In the genomic region with DNA sequence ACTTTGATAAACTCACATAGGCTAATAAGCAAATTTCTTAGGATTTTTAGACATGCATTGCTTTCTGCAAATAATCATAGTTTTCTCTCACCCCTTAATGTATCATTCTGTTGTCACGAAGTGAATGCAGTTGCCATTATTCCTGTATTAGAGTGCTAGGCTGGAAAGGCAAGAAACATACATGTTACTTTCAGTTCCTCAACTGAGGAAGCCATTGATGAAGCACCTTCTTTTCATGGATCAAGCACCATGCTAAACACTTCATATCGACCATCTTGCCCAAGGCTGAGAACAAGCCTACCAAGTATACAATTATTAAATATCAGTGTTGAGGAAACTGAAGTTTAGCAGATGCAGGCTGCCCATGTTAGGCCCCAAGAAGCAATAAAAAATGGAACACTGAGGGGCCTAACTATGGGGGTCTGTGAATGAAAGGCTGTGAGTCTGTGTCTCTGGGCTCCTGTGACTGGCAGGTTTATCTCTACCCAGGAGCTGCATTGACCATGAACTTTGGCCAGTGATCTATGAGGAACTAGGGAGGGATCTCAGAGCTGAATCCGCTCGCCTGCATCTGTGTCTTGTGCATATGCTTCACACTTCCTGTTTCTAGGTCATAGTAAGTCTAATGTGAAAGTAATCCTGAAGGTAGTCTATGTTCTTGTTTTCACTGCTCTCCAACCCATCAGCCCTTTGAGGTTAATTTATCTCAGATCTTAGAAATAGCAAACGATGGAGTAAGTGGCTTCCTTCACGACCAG, we compare ENCODE assay signal across 1 cellular context.
TF ChIP-seq lines count a peak whose summit lies in the region.

No MANE protein-coding gene starts in this region.

TF ChIP-seq in GM12878, 131 proteins besides CTCF, POLR2A, EP300 and RAD21 (continues in another document):
- TF ChIP-seq ATF7 (IDR thresholded peaks at IDR 0.05; ENCODE audit: low read depth) (no peak), SMC3 (IDR thresholded peaks at IDR 0.05; ENCODE audit: borderline replicate concordance, low read length) (no peak), STAT1 (conservative IDR thresholded peaks at IDR 0.05) (no peak), IRF4 (IDR thresholded peaks at IDR 0.05; ENCODE audit: low read depth, low read length) (peak; percentile 72; the same call in 1 of the 2 replicates), RAD51 (IDR thresholded peaks at IDR 0.05) (no peak), SPI1 (IDR thresholded peaks at IDR 0.05; ENCODE audit: borderline replicate concordance, insufficient read depth, low read depth, low read length) (peak; percentile 83), TCF12 (IDR thresholded peaks at IDR 0.05; ENCODE audit: low read depth, low read length) (no peak), KLF5 (IDR thresholded peaks at IDR 0.05; ENCODE audit: partially characterized antibody) (no peak), RUNX3 (IDR thresholded peaks at IDR 0.05; ENCODE audit: low read length) (peak; percentile 24; the same call in 1 of the 2 replicates), TCF7 (IDR thresholded peaks at IDR 0.05; ENCODE audit: borderline replicate concordance) (no peak), NR2C1 (IDR thresholded peaks at IDR 0.05) (no peak), STAT3 (IDR thresholded peaks at IDR 0.05; ENCODE audit: low read depth, low read length) (no peak), IKZF1 (conservative IDR thresholded peaks at IDR 0.05) (0 out of 2 replicates have a peak, but pooled peaks have one; percentile 20), ZNF622 (IDR thresholded peaks at IDR 0.05) (no peak), YY1 (IDR thresholded peaks at IDR 0.05; ENCODE audit: low read depth, low read length) (peak; percentile 61; the same call in 1 of the 2 replicates), MTA2 (IDR thresholded peaks at IDR 0.05; ENCODE audit: low read depth) (0 out of 2 replicates have a peak, but pooled peaks have one; percentile 8), CEBPB (IDR thresholded peaks at IDR 0.05; ENCODE audit: borderline replicate concordance in 1 of 2, low read depth in 2 of 2, low read length in 2 of 2) (no peak), CBFB (IDR thresholded peaks at IDR 0.05; ENCODE audit: low read depth) (no peak), CBX3 (IDR thresholded peaks at IDR 0.05; ENCODE audit: borderline replicate concordance, low read depth) (no peak), CREB1 (IDR thresholded peaks at IDR 0.05; ENCODE audit: low read depth) (no peak), MYC (IDR thresholded peaks at IDR 0.05; ENCODE audit: insufficient read depth, insufficient read length, insufficient replicate concordance, low read length, severe bottlenecking) (no peak)
- TF ChIP-seq, protein P1, sequence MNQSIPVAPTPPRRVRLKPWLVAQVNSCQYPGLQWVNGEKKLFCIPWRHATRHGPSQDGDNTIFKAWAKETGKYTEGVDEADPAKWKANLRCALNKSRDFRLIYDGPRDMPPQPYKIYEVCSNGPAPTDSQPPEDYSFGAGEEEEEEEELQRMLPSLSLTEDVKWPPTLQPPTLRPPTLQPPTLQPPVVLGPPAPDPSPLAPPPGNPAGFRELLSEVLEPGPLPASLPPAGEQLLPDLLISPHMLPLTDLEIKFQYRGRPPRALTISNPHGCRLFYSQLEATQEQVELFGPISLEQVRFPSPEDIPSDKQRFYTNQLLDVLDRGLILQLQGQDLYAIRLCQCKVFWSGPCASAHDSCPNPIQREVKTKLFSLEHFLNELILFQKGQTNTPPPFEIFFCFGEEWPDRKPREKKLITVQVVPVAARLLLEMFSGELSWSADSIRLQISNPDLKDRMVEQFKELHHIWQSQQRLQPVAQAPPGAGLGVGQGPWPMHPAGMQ (IDR thresholded peaks at IDR 0.05; ENCODE audit: borderline replicate concordance): no peak
- TF ChIP-seq, protein P2, sequence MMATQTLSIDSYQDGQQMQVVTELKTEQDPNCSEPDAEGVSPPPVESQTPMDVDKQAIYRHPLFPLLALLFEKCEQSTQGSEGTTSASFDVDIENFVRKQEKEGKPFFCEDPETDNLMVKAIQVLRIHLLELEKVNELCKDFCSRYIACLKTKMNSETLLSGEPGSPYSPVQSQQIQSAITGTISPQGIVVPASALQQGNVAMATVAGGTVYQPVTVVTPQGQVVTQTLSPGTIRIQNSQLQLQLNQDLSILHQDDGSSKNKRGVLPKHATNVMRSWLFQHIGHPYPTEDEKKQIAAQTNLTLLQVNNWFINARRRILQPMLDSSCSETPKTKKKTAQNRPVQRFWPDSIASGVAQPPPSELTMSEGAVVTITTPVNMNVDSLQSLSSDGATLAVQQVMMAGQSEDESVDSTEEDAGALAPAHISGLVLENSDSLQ (IDR thresholded peaks at IDR 0.05): peak; percentile 30; the same call in 1 of the 2 replicates
- TF ChIP-seq, protein P3, sequence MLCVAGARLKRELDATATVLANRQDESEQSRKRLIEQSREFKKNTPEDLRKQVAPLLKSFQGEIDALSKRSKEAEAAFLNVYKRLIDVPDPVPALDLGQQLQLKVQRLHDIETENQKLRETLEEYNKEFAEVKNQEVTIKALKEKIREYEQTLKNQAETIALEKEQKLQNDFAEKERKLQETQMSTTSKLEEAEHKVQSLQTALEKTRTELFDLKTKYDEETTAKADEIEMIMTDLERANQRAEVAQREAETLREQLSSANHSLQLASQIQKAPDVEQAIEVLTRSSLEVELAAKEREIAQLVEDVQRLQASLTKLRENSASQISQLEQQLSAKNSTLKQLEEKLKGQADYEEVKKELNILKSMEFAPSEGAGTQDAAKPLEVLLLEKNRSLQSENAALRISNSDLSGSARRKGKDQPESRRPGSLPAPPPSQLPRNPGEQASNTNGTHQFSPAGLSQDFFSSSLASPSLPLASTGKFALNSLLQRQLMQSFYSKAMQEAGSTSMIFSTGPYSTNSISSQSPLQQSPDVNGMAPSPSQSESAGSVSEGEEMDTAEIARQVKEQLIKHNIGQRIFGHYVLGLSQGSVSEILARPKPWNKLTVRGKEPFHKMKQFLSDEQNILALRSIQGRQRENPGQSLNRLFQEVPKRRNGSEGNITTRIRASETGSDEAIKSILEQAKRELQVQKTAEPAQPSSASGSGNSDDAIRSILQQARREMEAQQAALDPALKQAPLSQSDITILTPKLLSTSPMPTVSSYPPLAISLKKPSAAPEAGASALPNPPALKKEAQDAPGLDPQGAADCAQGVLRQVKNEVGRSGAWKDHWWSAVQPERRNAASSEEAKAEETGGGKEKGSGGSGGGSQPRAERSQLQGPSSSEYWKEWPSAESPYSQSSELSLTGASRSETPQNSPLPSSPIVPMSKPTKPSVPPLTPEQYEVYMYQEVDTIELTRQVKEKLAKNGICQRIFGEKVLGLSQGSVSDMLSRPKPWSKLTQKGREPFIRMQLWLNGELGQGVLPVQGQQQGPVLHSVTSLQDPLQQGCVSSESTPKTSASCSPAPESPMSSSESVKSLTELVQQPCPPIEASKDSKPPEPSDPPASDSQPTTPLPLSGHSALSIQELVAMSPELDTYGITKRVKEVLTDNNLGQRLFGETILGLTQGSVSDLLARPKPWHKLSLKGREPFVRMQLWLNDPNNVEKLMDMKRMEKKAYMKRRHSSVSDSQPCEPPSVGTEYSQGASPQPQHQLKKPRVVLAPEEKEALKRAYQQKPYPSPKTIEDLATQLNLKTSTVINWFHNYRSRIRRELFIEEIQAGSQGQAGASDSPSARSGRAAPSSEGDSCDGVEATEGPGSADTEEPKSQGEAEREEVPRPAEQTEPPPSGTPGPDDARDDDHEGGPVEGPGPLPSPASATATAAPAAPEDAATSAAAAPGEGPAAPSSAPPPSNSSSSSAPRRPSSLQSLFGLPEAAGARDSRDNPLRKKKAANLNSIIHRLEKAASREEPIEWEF (IDR thresholded peaks at IDR 0.05; ENCODE audit: insufficient replicate concordance, low read depth, low read length): peak; percentile 42
- TF ChIP-seq, protein P4, sequence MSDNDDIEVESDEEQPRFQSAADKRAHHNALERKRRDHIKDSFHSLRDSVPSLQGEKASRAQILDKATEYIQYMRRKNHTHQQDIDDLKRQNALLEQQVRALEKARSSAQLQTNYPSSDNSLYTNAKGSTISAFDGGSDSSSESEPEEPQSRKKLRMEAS (IDR thresholded peaks at IDR 0.05; ENCODE audit: low read depth, low read length): no peak
- TF ChIP-seq, protein P5, sequence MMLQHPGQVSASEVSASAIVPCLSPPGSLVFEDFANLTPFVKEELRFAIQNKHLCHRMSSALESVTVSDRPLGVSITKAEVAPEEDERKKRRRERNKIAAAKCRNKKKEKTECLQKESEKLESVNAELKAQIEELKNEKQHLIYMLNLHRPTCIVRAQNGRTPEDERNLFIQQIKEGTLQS (IDR thresholded peaks at IDR 0.05; ENCODE audit: borderline replicate concordance, extremely low read depth, low read depth, low read length): no peak
- TF ChIP-seq, protein P6, sequence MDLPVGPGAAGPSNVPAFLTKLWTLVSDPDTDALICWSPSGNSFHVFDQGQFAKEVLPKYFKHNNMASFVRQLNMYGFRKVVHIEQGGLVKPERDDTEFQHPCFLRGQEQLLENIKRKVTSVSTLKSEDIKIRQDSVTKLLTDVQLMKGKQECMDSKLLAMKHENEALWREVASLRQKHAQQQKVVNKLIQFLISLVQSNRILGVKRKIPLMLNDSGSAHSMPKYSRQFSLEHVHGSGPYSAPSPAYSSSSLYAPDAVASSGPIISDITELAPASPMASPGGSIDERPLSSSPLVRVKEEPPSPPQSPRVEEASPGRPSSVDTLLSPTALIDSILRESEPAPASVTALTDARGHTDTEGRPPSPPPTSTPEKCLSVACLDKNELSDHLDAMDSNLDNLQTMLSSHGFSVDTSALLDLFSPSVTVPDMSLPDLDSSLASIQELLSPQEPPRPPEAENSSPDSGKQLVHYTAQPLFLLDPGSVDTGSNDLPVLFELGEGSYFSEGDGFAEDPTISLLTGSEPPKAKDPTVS (IDR thresholded peaks at IDR 0.05; ENCODE audit: low read depth, low read length): no peak
- TF ChIP-seq, protein P7, sequence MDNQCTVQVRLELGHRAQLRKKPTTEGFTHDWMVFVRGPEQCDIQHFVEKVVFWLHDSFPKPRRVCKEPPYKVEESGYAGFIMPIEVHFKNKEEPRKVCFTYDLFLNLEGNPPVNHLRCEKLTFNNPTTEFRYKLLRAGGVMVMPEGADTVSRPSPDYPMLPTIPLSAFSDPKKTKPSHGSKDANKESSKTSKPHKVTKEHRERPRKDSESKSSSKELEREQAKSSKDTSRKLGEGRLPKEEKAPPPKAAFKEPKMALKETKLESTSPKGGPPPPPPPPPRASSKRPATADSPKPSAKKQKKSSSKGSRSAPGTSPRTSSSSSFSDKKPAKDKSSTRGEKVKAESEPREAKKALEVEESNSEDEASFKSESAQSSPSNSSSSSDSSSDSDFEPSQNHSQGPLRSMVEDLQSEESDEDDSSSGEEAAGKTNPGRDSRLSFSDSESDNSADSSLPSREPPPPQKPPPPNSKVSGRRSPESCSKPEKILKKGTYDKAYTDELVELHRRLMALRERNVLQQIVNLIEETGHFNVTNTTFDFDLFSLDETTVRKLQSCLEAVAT (IDR thresholded peaks at IDR 0.05): 0 out of 2 replicates have a peak, but pooled peaks have one; percentile 23
- TF ChIP-seq, protein P8, sequence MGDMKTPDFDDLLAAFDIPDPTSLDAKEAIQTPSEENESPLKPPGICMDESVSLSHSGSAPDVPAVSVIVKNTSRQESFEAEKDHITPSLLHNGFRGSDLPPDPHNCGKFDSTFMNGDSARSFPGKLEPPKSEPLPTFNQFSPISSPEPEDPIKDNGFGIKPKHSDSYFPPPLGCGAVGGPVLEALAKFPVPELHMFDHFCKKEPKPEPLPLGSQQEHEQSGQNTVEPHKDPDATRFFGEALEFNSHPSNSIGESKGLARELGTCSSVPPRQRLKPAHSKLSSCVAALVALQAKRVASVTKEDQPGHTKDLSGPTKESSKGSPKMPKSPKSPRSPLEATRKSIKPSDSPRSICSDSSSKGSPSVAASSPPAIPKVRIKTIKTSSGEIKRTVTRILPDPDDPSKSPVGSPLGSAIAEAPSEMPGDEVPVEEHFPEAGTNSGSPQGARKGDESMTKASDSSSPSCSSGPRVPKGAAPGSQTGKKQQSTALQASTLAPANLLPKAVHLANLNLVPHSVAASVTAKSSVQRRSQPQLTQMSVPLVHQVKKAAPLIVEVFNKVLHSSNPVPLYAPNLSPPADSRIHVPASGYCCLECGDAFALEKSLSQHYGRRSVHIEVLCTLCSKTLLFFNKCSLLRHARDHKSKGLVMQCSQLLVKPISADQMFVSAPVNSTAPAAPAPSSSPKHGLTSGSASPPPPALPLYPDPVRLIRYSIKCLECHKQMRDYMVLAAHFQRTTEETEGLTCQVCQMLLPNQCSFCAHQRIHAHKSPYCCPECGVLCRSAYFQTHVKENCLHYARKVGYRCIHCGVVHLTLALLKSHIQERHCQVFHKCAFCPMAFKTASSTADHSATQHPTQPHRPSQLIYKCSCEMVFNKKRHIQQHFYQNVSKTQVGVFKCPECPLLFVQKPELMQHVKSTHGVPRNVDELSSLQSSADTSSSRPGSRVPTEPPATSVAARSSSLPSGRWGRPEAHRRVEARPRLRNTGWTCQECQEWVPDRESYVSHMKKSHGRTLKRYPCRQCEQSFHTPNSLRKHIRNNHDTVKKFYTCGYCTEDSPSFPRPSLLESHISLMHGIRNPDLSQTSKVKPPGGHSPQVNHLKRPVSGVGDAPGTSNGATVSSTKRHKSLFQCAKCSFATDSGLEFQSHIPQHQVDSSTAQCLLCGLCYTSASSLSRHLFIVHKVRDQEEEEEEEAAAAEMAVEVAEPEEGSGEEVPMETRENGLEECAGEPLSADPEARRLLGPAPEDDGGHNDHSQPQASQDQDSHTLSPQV (IDR thresholded peaks at IDR 0.05): no peak
- TF ChIP-seq, protein P9, sequence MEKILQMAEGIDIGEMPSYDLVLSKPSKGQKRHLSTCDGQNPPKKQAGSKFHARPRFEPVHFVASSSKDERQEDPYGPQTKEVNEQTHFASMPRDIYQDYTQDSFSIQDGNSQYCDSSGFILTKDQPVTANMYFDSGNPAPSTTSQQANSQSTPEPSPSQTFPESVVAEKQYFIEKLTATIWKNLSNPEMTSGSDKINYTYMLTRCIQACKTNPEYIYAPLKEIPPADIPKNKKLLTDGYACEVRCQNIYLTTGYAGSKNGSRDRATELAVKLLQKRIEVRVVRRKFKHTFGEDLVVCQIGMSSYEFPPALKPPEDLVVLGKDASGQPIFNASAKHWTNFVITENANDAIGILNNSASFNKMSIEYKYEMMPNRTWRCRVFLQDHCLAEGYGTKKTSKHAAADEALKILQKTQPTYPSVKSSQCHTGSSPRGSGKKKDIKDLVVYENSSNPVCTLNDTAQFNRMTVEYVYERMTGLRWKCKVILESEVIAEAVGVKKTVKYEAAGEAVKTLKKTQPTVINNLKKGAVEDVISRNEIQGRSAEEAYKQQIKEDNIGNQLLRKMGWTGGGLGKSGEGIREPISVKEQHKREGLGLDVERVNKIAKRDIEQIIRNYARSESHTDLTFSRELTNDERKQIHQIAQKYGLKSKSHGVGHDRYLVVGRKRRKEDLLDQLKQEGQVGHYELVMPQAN (conservative IDR thresholded peaks at IDR 0.05): no peak
